Comparison of ENCODE assay signal across 8 cellular contexts in the genomic region with DNA sequence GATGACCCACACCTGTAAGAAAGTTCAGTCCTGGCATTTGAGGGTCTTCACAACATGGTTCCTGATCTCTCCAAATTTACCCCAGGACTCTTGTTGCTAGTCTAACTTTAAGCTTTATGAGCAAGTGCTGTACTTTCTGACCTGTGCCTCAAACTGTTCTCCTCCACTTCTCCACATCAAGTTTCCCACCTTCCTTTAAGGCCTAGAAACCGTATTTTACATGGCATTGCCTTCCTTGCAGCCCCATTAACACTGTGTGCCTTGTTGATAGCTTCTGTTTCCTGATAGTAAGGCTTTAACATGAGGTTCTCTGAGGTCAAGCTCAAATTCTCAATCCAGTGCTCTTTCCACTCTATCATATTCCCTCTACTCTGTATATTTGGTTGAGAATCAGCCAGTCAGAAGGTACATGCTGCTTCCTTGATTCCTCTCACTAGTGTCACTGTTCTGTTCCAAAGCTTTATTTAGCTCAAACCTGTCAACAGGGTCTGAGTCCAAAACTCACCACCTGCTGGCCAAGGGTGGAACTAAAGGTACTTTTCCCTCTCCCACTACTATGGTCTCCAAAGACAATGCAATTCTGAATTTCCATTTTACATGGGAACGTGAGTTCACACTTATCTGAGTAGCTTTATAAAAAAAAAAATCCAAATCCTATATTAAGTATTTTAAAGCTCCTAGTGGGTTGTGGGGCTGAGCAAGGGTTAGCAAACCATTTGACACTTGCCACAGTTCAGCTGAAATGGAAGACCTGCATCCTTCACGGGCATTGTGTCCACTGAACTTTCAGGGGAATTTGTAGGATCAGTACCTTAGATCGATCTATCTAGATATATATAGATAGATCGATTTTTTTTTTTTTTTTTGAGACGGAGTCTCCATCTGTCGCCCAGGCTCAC. TPM values are rescaled to one million over a fixed set of nuclear protein-coding genes. Genes with fewer than 3 reads are reported as not detected.
DNase-seq lines count a peak whose midpoint lies in the region; ATAC-seq and TF ChIP-seq lines count a peak whose summit lies in the region.

No MANE protein-coding gene starts in this region.

- no peak overlapping the region for H3K4me3 Mint-ChIP-seq in CD8-positive, alpha-beta memory T cell

- peaks cover 4 to 18% (median 5%) of the 10 kb centered on the region in 3 donors for H3K4me1 Mint-ChIP-seq in CD8-positive, alpha-beta memory T cell

- no peaks in the 10 kb centered on the region for H3K4me1 ChIP-seq in CD8-positive, alpha-beta memory T cell (ENCODE audit: insufficient read depth, low read length)
- H3K4me1 ChIP-seq in PC-3 (ENCODE audit: insufficient read depth, low read length) (no peaks in the 10 kb centered on the region), cardiac muscle cell (ENCODE audit: low read depth) (peaks cover 6% of the 10 kb centered on the region), smooth muscle cell (ENCODE audit: low read depth) (no peaks in the 10 kb centered on the region)

- ATAC-seq in PC-3 = peak; percentile 60

- H3K4me3 ChIP-seq in CD8-positive, alpha-beta memory T cell (ENCODE audit: low read length) = no peak overlapping the region
- no peak overlapping the region for H3K4me3 ChIP-seq in PC-3 (ENCODE audit: low read length)
- H3K4me3 ChIP-seq in cardiac muscle cell = no peak overlapping the region
- no peak overlapping the region for H3K4me3 ChIP-seq in smooth muscle cell

- peaks cover 0 to 66% (median 16%) of the 10 kb centered on the region in 3 donors for H3K36me3 Mint-ChIP-seq in CD8-positive, alpha-beta memory T cell

- no peak overlapping the region for H3K27ac ChIP-seq in CD8-positive, alpha-beta memory T cell (ENCODE audit: low read depth, low read length)
- H3K27ac ChIP-seq in PC-3 (ENCODE audit: low read length) = no peak overlapping the region
- peak overlapping the region; percentile 12 for H3K27ac ChIP-seq in cardiac muscle cell
- no peak overlapping the region for H3K27ac ChIP-seq in smooth muscle cell (ENCODE audit: low read depth)

- BruUV-seq in PC-3 (replicated peaks; lab: Mats Ljungman, UMichigan) = no TSS peak

- H3K9me2 ChIP-seq in PC-3 (replicated peaks; ENCODE audit: low read length) = no peaks in the 10 kb centered on the region

- 89% methylated on average over 7 of the region's 7 CpGs for WGBS in smooth muscle cell (ENCODE audit: low lambda C conversion rate)

- H3K9ac ChIP-seq in PC-3 (ENCODE audit: low read length) (no peak overlapping the region), smooth muscle cell (ENCODE audit: low read depth) (no peak overlapping the region)

- intact Hi-C loops in PC-3 (cut with micrococcal nuclease) = loop anchor here (1.0 kb wide), 1 partner anchor 152 kb away; no protein-coding TSS in a partner anchor

- H3K36me3 ChIP-seq in CD8-positive, alpha-beta memory T cell (ENCODE audit: insufficient read depth, low read length) = peaks cover 3% of the 10 kb centered on the region
- H3K36me3 ChIP-seq in PC-3 (ENCODE audit: low read depth, low read length) = peaks cover 28% of the 10 kb centered on the region
- peaks cover 24% of the 10 kb centered on the region for H3K36me3 ChIP-seq in cardiac muscle cell
- H3K36me3 ChIP-seq in smooth muscle cell (ENCODE audit: low read depth) = peaks cover 18% of the 10 kb centered on the region

- DNase-seq in CD8-positive, alpha-beta memory T cell = peak in 3 of 5 donors; percentile 15 to 33 (median 27)
- DNase-seq in H4 (ENCODE audit: low spot score) (peak; percentile 48), PC-3 (peak; percentile 61), cardiac muscle cell (ENCODE audit: low read depth in 1 of 2, low spot score in 1 of 2) (peak; percentile 75 to 81), smooth muscle cell (lab: John Stamatoyannopoulos, UW; ENCODE audit: unreplicated experiment) (no peak), NCI-H226 (no peak), amniotic stem cell (lab: John Stamatoyannopoulos, UW) (no peak)
- peak; percentile 56 for DNase-seq in activated naive CD4-positive, alpha-beta T cell treated with Interleukin-2 at 50 U/mL for 16 hours

- TF ChIP-seq CTCF in PC-3 (conservative IDR thresholded peaks at IDR 0.05; ENCODE audit: low read depth, low read length) = peak; percentile 68
- peak; percentile 70 for TF ChIP-seq CTCF in cardiac muscle cell (IDR thresholded peaks at IDR 0.05; ENCODE audit: low read depth, low read length)
- peak; percentile 56 for TF ChIP-seq CTCF in smooth muscle cell (IDR thresholded peaks at IDR 0.05; ENCODE audit: borderline replicate concordance, insufficient read depth, poor library complexity, severe bottlenecking)

- H3K27ac Mint-ChIP-seq in CD8-positive, alpha-beta memory T cell = peak overlapping the region in 3 of 8 donors; percentile 47 to 84 (median 64)

- no peaks in the 10 kb centered on the region for H3K27me3 ChIP-seq in CD8-positive, alpha-beta memory T cell (ENCODE audit: insufficient read depth, low read length, poor library complexity, severe bottlenecking)
- H3K27me3 ChIP-seq in PC-3 (ENCODE audit: low read length) (no peaks in the 10 kb centered on the region), cardiac muscle cell (no peaks in the 10 kb centered on the region), smooth muscle cell (ENCODE audit: low read depth) (no peaks in the 10 kb centered on the region)

- POLR2A ChIA-PET in CD8-positive, alpha-beta memory T cell (lab: Charles Lee) = no interaction called here
- POLR2A ChIA-PET in PC-3 (lab: Charles Lee; ENCODE audit: unreplicated experiment) = interaction anchor here (0.6 kb wide), 1 partner anchor 63 kb away, joined by 3 read pairs; no protein-coding TSS in a partner anchor

- no peaks in the 10 kb centered on the region for H3K79me2 ChIP-seq in PC-3 (ENCODE audit: low read length)
- no peaks in the 10 kb centered on the region for H3K79me2 ChIP-seq in smooth muscle cell (ENCODE audit: low read depth)

- H3K4me2 ChIP-seq in PC-3 (ENCODE audit: low read length) = no peak overlapping the region
- no peak overlapping the region for H3K4me2 ChIP-seq in smooth muscle cell

- no peaks in the 10 kb centered on the region for H3K9me3 Mint-ChIP-seq in CD8-positive, alpha-beta memory T cell

- no peaks in the 10 kb centered on the region for H3K27me3 Mint-ChIP-seq in CD8-positive, alpha-beta memory T cell

- CTCF ChIA-PET in CD8-positive, alpha-beta memory T cell (lab: Charles Lee) = interaction anchor here (0.6 to 3.1 kb wide), 11 partner anchors 8 to 152 kb away, joined by 3 to 14 read pairs (median 4); a partner anchor contains a TSS
- CTCF ChIA-PET in PC-3 (lab: Charles Lee) = interaction anchor here (0.6 to 2.4 kb wide), 4 partner anchors 50 to 152 kb away, joined by 3 to 16 read pairs (median 7); no protein-coding TSS in a partner anchor

- H4K20me1 ChIP-seq in PC-3 (ENCODE audit: low read length) (no peaks in the 10 kb centered on the region; the same call in 1 of the 2 replicates), smooth muscle cell (ENCODE audit: low read depth) (peaks cover 35% of the 10 kb centered on the region)

- H2AFZ ChIP-seq in PC-3 (ENCODE audit: low read length) (no peak overlapping the region), smooth muscle cell (ENCODE audit: low read depth) (no peak overlapping the region)

- no peaks in the 10 kb centered on the region for H3K9me3 ChIP-seq in CD8-positive, alpha-beta memory T cell (ENCODE audit: low read length)
- H3K9me3 ChIP-seq in PC-3 (ENCODE audit: low read length) = no peaks in the 10 kb centered on the region
- H3K9me3 ChIP-seq in cardiac muscle cell (ENCODE audit: low read depth) = no peaks in the 10 kb centered on the region
- no peaks in the 10 kb centered on the region for H3K9me3 ChIP-seq in smooth muscle cell (replicated peaks; ENCODE audit: low read depth)

- H3F3A ChIP-seq in PC-3 (ENCODE audit: low read length, unreplicated experiment) (no peaks in the 10 kb centered on the region), smooth muscle cell (ENCODE audit: low read depth) (peaks cover 3% of the 10 kb centered on the region)

RNA-seq across cellular contexts. Expression of a gene that starts 21.1 kb away (rescaled TPM):
- 100 to 1,000 TPM; 309 to 323 TPM for total RNA-seq in CD8-positive, alpha-beta memory T cell
- 195 TPM for polyA plus RNA-seq in CD8-positive, alpha-beta memory T cell
- 380 and 386 TPM in 2 replicates for total RNA-seq in H4 (2014; rRNA removed; shearing (Covaris generic))
- 324 and 343 TPM in 2 replicates for total RNA-seq in PC-3 (2014; rRNA removed)
- total RNA-seq in cardiac muscle cell = 226 and 328 TPM in 2 replicates
- polyA plus RNA-seq in cardiac muscle cell = 301 and 338 TPM in 2 replicates
- total RNA-seq in smooth muscle cell = 207 and 234 TPM in 2 replicates
- polyA plus RNA-seq in smooth muscle cell = 302 and 314 TPM in 2 replicates

RNA-seq across cellular contexts. Expression of a gene that starts 28.4 kb away (rescaled TPM):
- 10 to 100 TPM; 90.6 to 95.4 TPM for total RNA-seq in CD8-positive, alpha-beta memory T cell
- polyA plus RNA-seq in CD8-positive, alpha-beta memory T cell = 10.0 TPM
- total RNA-seq in H4 (2014; rRNA removed; shearing (Covaris generic)) = 67.6 and 84.0 TPM in 2 replicates
- 32.6 and 44.8 TPM in 2 replicates for total RNA-seq in PC-3 (2014; rRNA removed)
- 22.8 and 32.8 TPM in 2 replicates for total RNA-seq in cardiac muscle cell
- 31.7 and 46.5 TPM in 2 replicates for polyA plus RNA-seq in cardiac muscle cell
- 13.0 and 22.9 TPM in 2 replicates for total RNA-seq in smooth muscle cell
- 19.0 and 21.9 TPM in 2 replicates for polyA plus RNA-seq in smooth muscle cell

RNA-seq across cellular contexts. Expression of a gene that starts 45.1 kb away (rescaled TPM):
- total RNA-seq in CD8-positive, alpha-beta memory T cell = 10 to 100 TPM; 31.7 to 32.1 TPM
- 26.4 TPM for polyA plus RNA-seq in CD8-positive, alpha-beta memory T cell
- total RNA-seq in H4 (2014; rRNA removed; shearing (Covaris generic)) = 23.4 and 32.1 TPM in 2 replicates
- total RNA-seq in PC-3 (2014; rRNA removed) (18.2 and 19.9 TPM in 2 replicates), cardiac muscle cell (23.6 and 26.9 TPM in 2 replicates), smooth muscle cell (21.3 and 27.5 TPM in 2 replicates)
- polyA plus RNA-seq in cardiac muscle cell (35.1 and 36.0 TPM in 2 replicates), smooth muscle cell (29.5 and 36.4 TPM in 2 replicates)

RNA-seq across cellular contexts. Expression of a gene that starts 51.6 kb away (rescaled TPM):
- 100 to 1,000 TPM; 258 to 271 TPM for total RNA-seq in CD8-positive, alpha-beta memory T cell
- polyA plus RNA-seq in CD8-positive, alpha-beta memory T cell = 88.9 TPM
- 131 and 198 TPM in 2 replicates for total RNA-seq in H4 (2014; rRNA removed; shearing (Covaris generic))
- total RNA-seq in PC-3 (2014; rRNA removed) (161 and 175 TPM in 2 replicates), cardiac muscle cell (151 TPM in 2 replicates), smooth muscle cell (70.8 and 78.2 TPM in 2 replicates)
- polyA plus RNA-seq in cardiac muscle cell (201 and 219 TPM in 2 replicates), smooth muscle cell (125 and 130 TPM in 2 replicates)

Comparison
In these comparisons a context has a peak if more than half of its experiments do, and no peak if none do; other contexts are left out.
1. DNase-seq: peak in CD8-positive, alpha-beta memory T cell (3 of 5), H4 (single experiment), PC-3 (single experiment), activated naive CD4-positive, alpha-beta T cell treated with Interleukin-2 at 50 U/mL for 16 hours (single experiment) and cardiac muscle cell (2 of 2); none in smooth muscle cell (single experiment), NCI-H226 (single experiment) and amniotic stem cell (single experiment).
2. Peak in every context shown above with its lines, with median percentiles within 50 percentile points of each other: CTCF ChIP-seq.